12 cellular contexts compared by ENCODE assay signal in the genomic region with DNA sequence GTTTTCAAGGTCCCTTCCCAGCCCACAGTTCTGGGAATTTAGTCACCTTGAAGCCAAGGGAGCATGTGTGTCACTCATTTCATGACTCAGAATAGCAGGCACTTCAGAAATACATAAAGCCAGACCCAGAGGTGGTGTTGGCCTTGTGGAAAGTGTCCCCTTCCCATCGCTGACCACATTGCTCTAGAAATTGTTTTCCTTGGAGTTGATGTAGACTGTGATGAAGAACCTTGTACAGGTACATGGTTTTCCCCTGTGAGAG.
A peak's percentile ranks its signal among the peaks of the same experiment; 100 is the strongest.
DNase-seq lines count a peak whose midpoint lies in the region; ATAC-seq and TF ChIP-seq lines count a peak whose summit lies in the region.
"Had no signal": no experiment of that assay in that cellular context is flagged by ENCODE, and none has a peak within 500 bp of the region (broad histone marks: within the 10 kb centered on the region; RNA-seq: fewer than 3 reads in every experiment).

No MANE protein-coding gene starts in this region.

- peak; percentile 63 for DNase-seq in activated naive CD4-positive, alpha-beta T cell treated with anti-CD3 and anti-CD28 coated beads for 36 hours
- DNase-seq in activated naive CD4-positive, alpha-beta T cell (lab: John Stamatoyannopoulos, UW), result no peak
- DNase-seq in right atrium auricular region (ENCODE audit: low spot score) (no peak), substantia nigra (lab: John Stamatoyannopoulos, UW) (no peak), mesendoderm (no peak), mucosa of descending colon (no peak)
- DNase-seq: NCI-H2107, T-helper 9 cell had no signal

- H2AK5ac ChIP-seq in mesendoderm (ENCODE audit: low read length), result no peak overlapping the region

- CTCF ChIA-PET in activated naive CD4-positive, alpha-beta T cell treated with anti-CD3 and anti-CD28 coated beads for 36 hours (lab: Charles Lee), result no interaction called here

- no peak overlapping the region for H3K23ac ChIP-seq in mesendoderm (ENCODE audit: low read length)

- peaks cover 0 to 58% of the 10 kb centered on the region in 2 donors for H3K4me1 ChIP-seq in right atrium auricular region
- peaks cover 2% of the 10 kb centered on the region for H3K4me1 ChIP-seq in mesendoderm (ENCODE audit: control insufficient read depth, low read depth, low read length)
- peaks cover 7% of the 10 kb centered on the region for H3K4me1 ChIP-seq in mucosa of descending colon (ENCODE audit: low read depth)

- H3K79me2 ChIP-seq in mesendoderm (ENCODE audit: control insufficient read depth, insufficient read depth, low read length), result no peaks in the 10 kb centered on the region

- TF ChIP-seq CTCF in right atrium auricular region (IDR thresholded peaks at IDR 0.05), result no peak
- TF ChIP-seq CTCF in mucosa of descending colon (IDR thresholded peaks at IDR 0.05), result no peak

- H3K27ac ChIP-seq in right atrium auricular region (peak overlapping the region; percentile 17 to 46), substantia nigra (ENCODE audit: low read depth, low read length, poor library complexity, severe bottlenecking) (peak overlapping the region; percentile 72), mesendoderm (ENCODE audit: low read depth, low read length) (no peak overlapping the region)

- no peaks in the 10 kb centered on the region for H3K27me3 ChIP-seq in right atrium auricular region
- H3K27me3 ChIP-seq in mesendoderm (ENCODE audit: insufficient read depth, low read length, poor library complexity), result no peaks in the 10 kb centered on the region

- H3K27ac Mint-ChIP-seq in activated naive CD4-positive, alpha-beta T cell treated with anti-CD3 and anti-CD28 coated beads for 36 hours, result peak overlapping the region; percentile 72
- peak overlapping the region; percentile 78 for H3K27ac Mint-ChIP-seq in activated naive CD8-positive, alpha-beta T cell
- H3K27ac Mint-ChIP-seq: IgD-negative memory B cell had no signal

- H3K4me3 ChIP-seq in right atrium auricular region (peak overlapping the region in 1 of 2 donors; percentile 0), mesendoderm (ENCODE audit: low read length) (no peak overlapping the region), mucosa of descending colon (no peak overlapping the region)
- H3K4me3 ChIP-seq: smooth muscle cell had no signal

- H3K4me2 ChIP-seq in mesendoderm (ENCODE audit: low read length), result no peak overlapping the region
- H3K4me2 ChIP-seq: smooth muscle cell had no signal

- no peak overlapping the region for H3K9ac ChIP-seq in mesendoderm (ENCODE audit: low read length)

- no peaks in the 10 kb centered on the region for H3K36me3 Mint-ChIP-seq in activated naive CD4-positive, alpha-beta T cell treated with anti-CD3 and anti-CD28 coated beads for 36 hours (ENCODE audit: low read depth)
- H3K36me3 Mint-ChIP-seq in activated naive CD8-positive, alpha-beta T cell, result peaks cover 4% of the 10 kb centered on the region
- H3K36me3 Mint-ChIP-seq: IgD-negative memory B cell had no signal

- WGBS in mesendoderm (ENCODE audit: extremely low coverage, insufficient coverage, low lambda C conversion rate), result no CpG with 5 or more reads among the region's 1 CpG

- H2BK15ac ChIP-seq in mesendoderm (replicated peaks; ENCODE audit: low read depth), result no peak overlapping the region

- intact Hi-C loops in activated naive CD4-positive, alpha-beta T cell treated with anti-CD3 and anti-CD28 coated beads for 36 hours (cut with micrococcal nuclease), result loop anchor here (1.0 to 5.0 kb wide), 2 partner anchors 57 to 155 kb away; no protein-coding TSS in a partner anchor
- intact Hi-C loops in mucosa of descending colon (cut with DNase I, micrococcal nuclease), result no loop called here

- H3K4ac ChIP-seq in mesendoderm (ENCODE audit: low read depth, low read length), result no peak overlapping the region

- peaks cover 60% of the 10 kb centered on the region for H3K4me1 Mint-ChIP-seq in activated naive CD4-positive, alpha-beta T cell treated with anti-CD3 and anti-CD28 coated beads for 36 hours (ENCODE audit: low read depth)
- H3K4me1 Mint-ChIP-seq in activated naive CD8-positive, alpha-beta T cell (ENCODE audit: low read depth), result peaks cover 53% of the 10 kb centered on the region

- no peaks in the 10 kb centered on the region for H3K79me1 ChIP-seq in mesendoderm (ENCODE audit: low read length)

- no peak overlapping the region for H4K8ac ChIP-seq in mesendoderm (ENCODE audit: low read depth, low read length)

- H4K5ac ChIP-seq in mesendoderm (ENCODE audit: low read length), result no peak overlapping the region

- H3K9me3 ChIP-seq in right atrium auricular region, result no peaks in the 10 kb centered on the region
- no peaks in the 10 kb centered on the region for H3K9me3 ChIP-seq in mucosa of descending colon

- no peaks in the 10 kb centered on the region for H3K36me3 ChIP-seq in right atrium auricular region
- H3K36me3 ChIP-seq in mesendoderm (ENCODE audit: control insufficient read depth, insufficient read depth, low read length), result no peaks in the 10 kb centered on the region
- H3K36me3 ChIP-seq in mucosa of descending colon (ENCODE audit: low read depth), result no peaks in the 10 kb centered on the region

- ATAC-seq in HG02852 (IDR thresholded peaks at IDR 0.05; ENCODE audit: unreplicated experiment) (no peak), mucosa of descending colon (no peak)

- H3K18ac ChIP-seq in mesendoderm (ENCODE audit: low read length), result no peak overlapping the region

- H3K56ac ChIP-seq in mesendoderm (ENCODE audit: low read length), result no peak overlapping the region

- no peaks in the 10 kb centered on the region for H3K27me3 Mint-ChIP-seq in activated naive CD4-positive, alpha-beta T cell treated with anti-CD3 and anti-CD28 coated beads for 36 hours (ENCODE audit: low read depth)
- H3K27me3 Mint-ChIP-seq in activated naive CD8-positive, alpha-beta T cell, result no peaks in the 10 kb centered on the region

- no peak overlapping the region for H2BK5ac ChIP-seq in mesendoderm (ENCODE audit: low read length)

- H3K4me3 Mint-ChIP-seq in activated naive CD4-positive, alpha-beta T cell treated with anti-CD3 and anti-CD28 coated beads for 36 hours, result peak overlapping the region; percentile 51
- peak overlapping the region; percentile 32 for H3K4me3 Mint-ChIP-seq in activated naive CD8-positive, alpha-beta T cell
- H3K4me3 Mint-ChIP-seq: IgD-negative memory B cell had no signal

- H2BK120ac ChIP-seq in mesendoderm (ENCODE audit: low read depth, low read length), result no peak overlapping the region

- H3K9me3 Mint-ChIP-seq in activated naive CD4-positive, alpha-beta T cell treated with anti-CD3 and anti-CD28 coated beads for 36 hours, result no peaks in the 10 kb centered on the region
- H3K9me3 Mint-ChIP-seq in activated naive CD8-positive, alpha-beta T cell (ENCODE audit: low read depth), result no peaks in the 10 kb centered on the region
